In the genomic region with DNA sequence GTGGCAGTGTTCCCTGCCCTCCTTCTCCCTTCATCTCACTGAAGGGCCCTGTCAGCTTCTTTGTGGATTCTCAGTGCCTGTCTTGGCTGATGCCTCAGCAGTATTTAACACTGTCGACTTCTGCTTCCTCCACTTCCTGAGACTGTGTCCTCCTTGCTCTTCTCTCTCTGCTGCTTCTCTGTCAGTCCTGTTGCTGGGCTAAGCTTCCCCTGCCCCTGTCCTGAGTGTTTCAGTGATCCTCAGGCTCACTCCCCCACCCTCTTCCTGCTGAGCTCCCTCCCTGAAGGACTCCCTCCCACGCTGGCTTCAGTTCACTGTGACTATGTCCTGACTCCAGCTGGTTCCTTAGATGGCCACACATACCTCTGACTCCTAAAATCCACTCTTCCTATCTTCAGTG, we compare ENCODE assay signal across 10 cellular contexts.
DNase-seq lines count a peak whose midpoint lies in the region; ATAC-seq and TF ChIP-seq lines count a peak whose summit lies in the region.
"Had no signal": no experiment of that assay in that cellular context is flagged by ENCODE, and none has a peak within 500 bp of the region (broad histone marks: within the 10 kb centered on the region; RNA-seq: fewer than 3 reads in every experiment).

No MANE protein-coding gene starts in this region.

- H4K20me1 ChIP-seq in BLaER1 = no peaks in the 10 kb centered on the region

- H3K27ac ChIP-seq in BLaER1 (0 out of 2 replicates have a peak overlapping the region, but pooled peaks have one; percentile 18), esophagus muscularis mucosa (replicated peaks in 1 of 4) (peak overlapping the region; percentile 6 to 57 (median 42))

- BruUV-seq in Caco-2 (replicated peaks; lab: Mats Ljungman, UMichigan) = no TSS peak

- H3K9me3 ChIP-seq in BLaER1 (no peaks in the 10 kb centered on the region), esophagus muscularis mucosa (no peaks in the 10 kb centered on the region), Caco-2 (no peaks in the 10 kb centered on the region)

- TF ChIP-seq EP300 in esophagus muscularis mucosa (IDR thresholded peaks at IDR 0.05) = no peak

- CTCF ChIA-PET in Caco-2 (lab: Charles Lee) = no interaction called here

- peak overlapping the region in 7 of 10 donors; percentile 26 to 94 (median 63) for H3K27ac Mint-ChIP-seq in naive thymus-derived CD8-positive, alpha-beta T cell
- H3K27ac Mint-ChIP-seq in Caco-2 (ENCODE audit: unreplicated experiment) = no peak overlapping the region

- H3K4me3 Mint-ChIP-seq in naive thymus-derived CD8-positive, alpha-beta T cell = no peak overlapping the region
- H3K4me3 Mint-ChIP-seq in Caco-2 (ENCODE audit: unreplicated experiment) = no peak overlapping the region

- H3K9ac ChIP-seq in BLaER1 = peak overlapping the region; percentile 48; the same call in 1 of the 2 replicates

- no peaks in the 10 kb centered on the region for H3K27me3 ChIP-seq in BLaER1
- H3K27me3 ChIP-seq in esophagus muscularis mucosa = no peaks in the 10 kb centered on the region
- no peaks in the 10 kb centered on the region for H3K27me3 ChIP-seq in Caco-2 (replicated peaks; ENCODE audit: control insufficient read depth, insufficient read depth, low read length)

- no peak for TF ChIP-seq POLR2A in esophagus muscularis mucosa (IDR thresholded peaks at IDR 0.05; ENCODE audit: low read depth)

- H3K4me3 ChIP-seq in BLaER1 (no peak overlapping the region), esophagus muscularis mucosa (no peak overlapping the region), Caco-2 (ENCODE audit: low read depth, low read length) (no peak overlapping the region)

- H3K27me3 Mint-ChIP-seq in naive thymus-derived CD8-positive, alpha-beta T cell = no peaks in the 10 kb centered on the region
- H3K27me3 Mint-ChIP-seq in Caco-2 (ENCODE audit: insufficient read depth, unreplicated experiment) = no peaks in the 10 kb centered on the region

- POLR2A ChIA-PET in naive thymus-derived CD8-positive, alpha-beta T cell (lab: Charles Lee) = interaction anchor here (1.4 kb wide), 1 partner anchor 66 kb away, joined by 3 read pairs; no protein-coding TSS in a partner anchor
- POLR2A ChIA-PET in Caco-2 (lab: Charles Lee) = no interaction called here

- TF ChIP-seq CTCF in esophagus muscularis mucosa (IDR thresholded peaks at IDR 0.05) = no peak
- TF ChIP-seq CTCF in Caco-2 (IDR thresholded peaks at IDR 0.05; ENCODE audit: insufficient read depth in 1 of 2, low read depth in 1 of 2, low read length in 1 of 2, severe bottlenecking in 1 of 2, unreplicated experiment in 1 of 2) = no peak

- H3K4me1 ChIP-seq in BLaER1 = peaks cover 23% of the 10 kb centered on the region
- H3K4me1 ChIP-seq in esophagus muscularis mucosa = peaks cover 8 to 10% (median 9%) of the 10 kb centered on the region in 4 donors
- peaks cover 4% of the 10 kb centered on the region; the same call in 1 of the 2 replicates for H3K4me1 ChIP-seq in Caco-2

- intact Hi-C loops in esophagus muscularis mucosa (cut with DNase I) = no loop called here
- intact Hi-C loops in Caco-2 (cut with micrococcal nuclease; ENCODE audit: unreplicated experiment) = no loop called here

- no peak for ATAC-seq in naive thymus-derived CD8-positive, alpha-beta T cell
- ATAC-seq in HG02970 (IDR thresholded peaks at IDR 0.05; ENCODE audit: low FRiP score, unreplicated experiment) = no peak
- ATAC-seq in HG03521 (IDR thresholded peaks at IDR 0.05; ENCODE audit: unreplicated experiment) = no peak
- ATAC-seq: Panc1 had no signal

- no peaks in the 10 kb centered on the region for H3K9me3 Mint-ChIP-seq in naive thymus-derived CD8-positive, alpha-beta T cell
- no peaks in the 10 kb centered on the region for H3K9me3 Mint-ChIP-seq in Caco-2 (ENCODE audit: unreplicated experiment)

- no peaks in the 10 kb centered on the region for H3K36me3 Mint-ChIP-seq in naive thymus-derived CD8-positive, alpha-beta T cell
- no peaks in the 10 kb centered on the region for H3K36me3 Mint-ChIP-seq in Caco-2 (ENCODE audit: insufficient read depth, unreplicated experiment)

- 0 out of 2 replicates have a peak overlapping the region, but pooled peaks have one; percentile 5 for H3K4me2 ChIP-seq in BLaER1

- DNase-seq in OCI-M1 (lab: John Stamatoyannopoulos, UW) = peak; percentile 21
- no peak for DNase-seq in esophagus muscularis mucosa (ENCODE audit: extremely low spot score)
- no peak for DNase-seq in naive thymus-derived CD8-positive, alpha-beta T cell
- DNase-seq in NCI-H1105 (lab: John Stamatoyannopoulos, UW) = no peak
- DNase-seq in Caco-2 = no peak
- DNase-seq: NCI-H1048 had no signal

- WGBS in esophagus muscularis mucosa = 56% methylated on average over 2 of the region's 2 CpGs

- H3K36me3 ChIP-seq in BLaER1 (no peaks in the 10 kb centered on the region), esophagus muscularis mucosa (no peaks in the 10 kb centered on the region), Caco-2 (ENCODE audit: control insufficient read depth, insufficient read depth, low read length) (no peaks in the 10 kb centered on the region)

- peaks cover 3 to 30% (median 16%) of the 10 kb centered on the region in 4 donors for H3K4me1 Mint-ChIP-seq in naive thymus-derived CD8-positive, alpha-beta T cell
- H3K4me1 Mint-ChIP-seq in Caco-2 (ENCODE audit: low read depth, unreplicated experiment) = peaks cover 7% of the 10 kb centered on the region
